9 cellular contexts compared by ENCODE assay signal in genomic region chr5:154214236-154215106, GRCh38. TPM values are rescaled to one million over a fixed set of nuclear protein-coding genes. Genes with fewer than 3 reads are reported as not detected.
DNase-seq lines count a peak whose midpoint lies in the region; ATAC-seq, FAIRE-seq and TF ChIP-seq lines count a peak whose summit lies in the region.
"Had no signal": no experiment of that assay in that cellular context is flagged by ENCODE, and none has a peak within 500 bp of the region (broad histone marks: within the 10 kb centered on the region; RNA-seq: fewer than 3 reads in every experiment).

No MANE protein-coding gene starts in this region.

- no peak for ATAC-seq in naive thymus-derived CD8-positive, alpha-beta T cell

- peaks cover 8% of the 10 kb centered on the region for H3K4me1 ChIP-seq in suprapubic skin

- H3K9me3 Mint-ChIP-seq in naive thymus-derived CD8-positive, alpha-beta T cell = no peaks in the 10 kb centered on the region
- H3K9me3 Mint-ChIP-seq: IgD-negative memory B cell had no signal

- 41% methylated on average over 5 of the region's 5 CpGs for WGBS in suprapubic skin

- TF ChIP-seq CTCF in fibroblast of villous mesenchyme (IDR thresholded peaks at IDR 0.05; ENCODE audit: insufficient read depth, low read depth, low read length) (no peak), suprapubic skin (IDR thresholded peaks at IDR 0.05) (no peak)

- H3K27me3 Mint-ChIP-seq in naive thymus-derived CD8-positive, alpha-beta T cell = no peaks in the 10 kb centered on the region
- H3K27me3 Mint-ChIP-seq: IgD-negative memory B cell had no signal

- TF ChIP-seq POLR2A in suprapubic skin (IDR thresholded peaks at IDR 0.05) = no peak

- POLR2A ChIA-PET in naive thymus-derived CD8-positive, alpha-beta T cell (lab: Charles Lee) = no interaction called here

- FAIRE-seq in GM18507 (lab: Jason Lieb, UNC) = peak; percentile 51

- no peak overlapping the region for H3K4me3 Mint-ChIP-seq in naive thymus-derived CD8-positive, alpha-beta T cell

- intact Hi-C loops in posterior cingulate gyrus (cut with DNase I) = no loop called here

- no peaks in the 10 kb centered on the region for H3K36me3 ChIP-seq in suprapubic skin

- H3K27ac Mint-ChIP-seq in naive thymus-derived CD8-positive, alpha-beta T cell = peak overlapping the region in 4 of 10 donors; percentile 32 to 66 (median 45)

- H3K9me3 ChIP-seq in suprapubic skin = no peaks in the 10 kb centered on the region

- TF ChIP-seq EP300 in suprapubic skin (IDR thresholded peaks at IDR 0.05) = no peak

- H3K27ac ChIP-seq in suprapubic skin = no peak overlapping the region

- H3K4me3 ChIP-seq in fibroblast of villous mesenchyme (ENCODE audit: low read depth, low read length) = no peak overlapping the region
- no peak overlapping the region for H3K4me3 ChIP-seq in suprapubic skin

- peaks cover 15 to 47% (median 41%) of the 10 kb centered on the region in 4 donors for H3K4me1 Mint-ChIP-seq in naive thymus-derived CD8-positive, alpha-beta T cell

- peaks cover 4 to 9% (median 5%) of the 10 kb centered on the region in 3 donors for H3K36me3 Mint-ChIP-seq in naive thymus-derived CD8-positive, alpha-beta T cell

- peak; percentile 25 for DNase-seq in GM18507 (ENCODE audit: extremely low spot score, insufficient read length, low read depth)
- peak; percentile 83 for DNase-seq in HCEC 1CT
- peak; percentile 79 for DNase-seq in NCI-H226
- peak; percentile 55 for DNase-seq in fibroblast of villous mesenchyme (ENCODE audit: low read depth)
- no peak for DNase-seq in NCI-H187 treated with DMSO at 0.1 percent for 48 hours (lab: John Stamatoyannopoulos, UW)
- no peak for DNase-seq in naive thymus-derived CD8-positive, alpha-beta T cell
- DNase-seq in suprapubic skin (ENCODE audit: low spot score in 2 of 2) = no peak
- DNase-seq in posterior cingulate gyrus = no peak

- H3K27me3 ChIP-seq in suprapubic skin = no peaks in the 10 kb centered on the region

RNA-seq across cellular contexts. Expression of gene GALNT10, which starts 23.9 kb away (rescaled TPM):
- total RNA-seq in fibroblast of villous mesenchyme (40.6 and 57.7 TPM in 2 replicates), suprapubic skin (10 to 100 TPM; 11.6 to 16.3 (median 14.8) TPM)
- total RNA-seq in naive thymus-derived CD8-positive, alpha-beta T cell = 10 to 100 TPM; 46.7 to 51.1 TPM
- 10 to 100 TPM in 1 of 3 donors, 1 to 10 TPM in 2; 6.9 to 15.8 (median 9.1) TPM for polyA plus RNA-seq in naive thymus-derived CD8-positive, alpha-beta T cell

Comparison
In these comparisons a context has a peak if more than half of its experiments do, and no peak if none do; other contexts are left out.
1. DNase-seq: peak in GM18507 (single experiment), HCEC 1CT (single experiment), NCI-H226 (single experiment) and fibroblast of villous mesenchyme (single experiment); none in NCI-H187 treated with DMSO at 0.1 percent for 48 hours (single experiment), naive thymus-derived CD8-positive, alpha-beta T cell (0 of 10), suprapubic skin (0 of 2) and posterior cingulate gyrus (0 of 10).